Comparison of ENCODE assay signal across 9 cellular contexts in genomic region chr7:158655931-158656441, GRCh38. TPM values are rescaled to one million over a fixed set of nuclear protein-coding genes. Genes with fewer than 3 reads are reported as not detected.
DNase-seq lines count a peak whose midpoint lies in the region; ATAC-seq and TF ChIP-seq lines count a peak whose summit lies in the region.
"Had no signal": no experiment of that assay in that cellular context is flagged by ENCODE, and none has a peak within 500 bp of the region (broad histone marks: within the 10 kb centered on the region; RNA-seq: fewer than 3 reads in every experiment).

No MANE protein-coding gene starts in this region.

- peaks cover 17% of the 10 kb centered on the region for H3K36me3 Mint-ChIP-seq in endothelial cell (ENCODE audit: low read depth, unreplicated experiment)

- no peaks in the 10 kb centered on the region for H3K27me3 Mint-ChIP-seq in endothelial cell (ENCODE audit: unreplicated experiment)

- DNase-seq in endothelial cell (ENCODE audit: low spot score) = no peak
- DNase-seq in NCI-H226 = no peak
- no peak for DNase-seq in kidney tubule cell (ENCODE audit: low spot score)
- no peak for DNase-seq in DMS79 (lab: John Stamatoyannopoulos, UW)
- DNase-seq in AG08396 (ENCODE audit: low spot score) = no peak
- DNase-seq: cerebellar nuclear complex had no signal

- no peak for TF ChIP-seq CTCF in endothelial cell (IDR thresholded peaks at IDR 0.05; ENCODE audit: unreplicated experiment)

- H3K27ac Mint-ChIP-seq in endothelial cell (ENCODE audit: unreplicated experiment) = no peak overlapping the region

- H3K9me3 Mint-ChIP-seq in endothelial cell (ENCODE audit: unreplicated experiment) = no peaks in the 10 kb centered on the region

- H3K4me3 Mint-ChIP-seq in endothelial cell (ENCODE audit: unreplicated experiment) = peak overlapping the region; percentile 51

- peaks cover 5% of the 10 kb centered on the region for H3K4me1 Mint-ChIP-seq in endothelial cell (ENCODE audit: unreplicated experiment)

- ATAC-seq in GM18502 (IDR thresholded peaks at IDR 0.05; ENCODE audit: poor library complexity, unreplicated experiment) = peak; percentile 98
- peak; percentile 93 for ATAC-seq in GM21515 (IDR thresholded peaks at IDR 0.05; ENCODE audit: unreplicated experiment)
- ATAC-seq in HG03469 (IDR thresholded peaks at IDR 0.05; ENCODE audit: unreplicated experiment) = peak; percentile 94

RNA-seq across cellular contexts. Expression of gene NCAPG2, which starts 48.6 kb away (rescaled TPM):
- total RNA-seq in endothelial cell (ENCODE audit: unreplicated experiment) = 25.6 TPM
